ENCODE assay signal across 22 cellular contexts in the genomic region with DNA sequence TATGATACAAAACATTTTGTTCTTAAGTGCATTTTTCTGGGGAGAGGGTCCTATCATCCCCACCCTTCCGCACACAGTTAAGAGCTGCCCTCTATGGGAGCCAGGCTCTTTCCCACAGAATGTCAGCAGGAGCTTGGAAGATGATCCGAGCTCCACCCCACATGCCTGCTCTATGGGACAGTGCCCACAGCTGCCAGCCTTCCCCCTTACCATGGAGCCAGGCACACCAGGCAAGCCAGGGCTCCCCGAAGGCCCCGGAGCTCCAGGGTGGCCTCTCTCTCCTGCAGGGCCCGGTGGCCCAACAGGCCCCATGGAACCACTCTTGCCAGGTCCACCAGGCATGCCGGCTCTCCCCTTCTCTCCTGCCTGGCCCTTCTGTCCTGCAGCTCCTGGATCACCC. TPM values are rescaled to one million over a fixed set of nuclear protein-coding genes. Genes with fewer than 3 reads are reported as not detected.
A peak's percentile ranks its signal among the peaks of the same experiment; 100 is the strongest.
DNase-seq lines count a peak whose midpoint lies in the region; TF ChIP-seq lines count a peak whose summit lies in the region.
"Had no signal": no experiment of that assay in that cellular context is flagged by ENCODE, and none has a peak within 500 bp of the region (broad histone marks: within the 10 kb centered on the region; RNA-seq: fewer than 3 reads in every experiment).

No MANE protein-coding gene starts in this region.

- H3K4me3 ChIP-seq in sigmoid colon, result no peak overlapping the region
- no peak overlapping the region for H3K4me3 ChIP-seq in GM23248
- no peak overlapping the region for H3K4me3 ChIP-seq in Caco-2 (ENCODE audit: low read depth, low read length)
- H3K4me3 ChIP-seq: HAP-1, SK-N-MC had no signal

- TF ChIP-seq CTCF in GM13976 (IDR thresholded peaks at IDR 0.05; ENCODE audit: borderline replicate concordance, control extremely low read depth, extremely low read depth, insufficient read depth, missing control alignments), result no peak
- no peak for TF ChIP-seq CTCF in RWPE1 (conservative IDR thresholded peaks at IDR 0.05; ENCODE audit: low read depth)
- TF ChIP-seq CTCF in nephron (IDR thresholded peaks at IDR 0.05; ENCODE audit: unreplicated experiment in 3 of 3), result no peak
- no peak for TF ChIP-seq CTCF in sigmoid colon (IDR thresholded peaks at IDR 0.05)
- no peak for TF ChIP-seq CTCF in Caco-2 (IDR thresholded peaks at IDR 0.05; ENCODE audit: insufficient read depth in 1 of 2, low read depth in 1 of 2, low read length in 1 of 2, severe bottlenecking in 1 of 2, unreplicated experiment in 1 of 2)

- H3K4me2 ChIP-seq in GM23248 (ENCODE audit: unreplicated experiment), result no peak overlapping the region

- no peaks in the 10 kb centered on the region for H3K9me3 Mint-ChIP-seq in nephron
- no peaks in the 10 kb centered on the region for H3K9me3 Mint-ChIP-seq in Caco-2 (ENCODE audit: unreplicated experiment)
- H3K9me3 Mint-ChIP-seq: CD8-positive, alpha-beta T cell had no signal

- WGBS in sigmoid colon, 2 donors, result 92 to 93% methylated on average over 6 of the region's 6 CpGs
- 84 to 91% methylated on average over 6 of the region's 6 CpGs for WGBS in GM23248 (ENCODE audit: low coverage in 1 of 2, low lambda C conversion rate in 2 of 2, missing lambda C conversion rate in 2 of 2), 2 experiments

- CTCF ChIA-PET in RWPE1 (lab: Yijun Ruan, JAX) (interaction anchor here (0.6 kb wide), 1 partner anchor 42 kb away, joined by 3 read pairs; no protein-coding TSS in a partner anchor), Caco-2 (lab: Charles Lee) (no interaction called here)

- H3K4me3 Mint-ChIP-seq in nephron (no peak overlapping the region), Caco-2 (ENCODE audit: unreplicated experiment) (no peak overlapping the region)
- H3K4me3 Mint-ChIP-seq: CD8-positive, alpha-beta T cell had no signal

- no TSS peak for BruUV-seq in Caco-2 (replicated peaks; lab: Mats Ljungman, UMichigan)

- TF ChIP-seq EP300 in sigmoid colon (IDR thresholded peaks at IDR 0.05), result no peak

- TF ChIP-seq POLR2A in sigmoid colon (IDR thresholded peaks at IDR 0.05), result no peak

- POLR2A ChIA-PET in RWPE1 (lab: Yijun Ruan, JAX; ENCODE audit: low non-redundant PET) (no interaction called here), Caco-2 (lab: Charles Lee) (no interaction called here)

- peaks cover 7% of the 10 kb centered on the region for H3K36me3 Mint-ChIP-seq in nephron (ENCODE audit: low read depth)
- no peaks in the 10 kb centered on the region for H3K36me3 Mint-ChIP-seq in Caco-2 (ENCODE audit: insufficient read depth, unreplicated experiment)
- H3K36me3 Mint-ChIP-seq: CD8-positive, alpha-beta T cell had no signal

- H4K20me1 ChIP-seq in GM23248 (ENCODE audit: insufficient read depth), result no peaks in the 10 kb centered on the region

- no peaks in the 10 kb centered on the region for H3K79me2 ChIP-seq in GM23248 (ENCODE audit: insufficient read depth)

- intact Hi-C loops in sigmoid colon (cut with DNase I), result no loop called here
- intact Hi-C loops in Caco-2 (cut with micrococcal nuclease; ENCODE audit: unreplicated experiment), result no loop called here

- H3K27me3 ChIP-seq in sigmoid colon (no peaks in the 10 kb centered on the region), GM23248 (replicated peaks; ENCODE audit: insufficient read depth) (no peaks in the 10 kb centered on the region), Caco-2 (replicated peaks; ENCODE audit: control insufficient read depth, insufficient read depth, low read length) (no peaks in the 10 kb centered on the region)

- H3K4me1 ChIP-seq in sigmoid colon (peaks cover 0 to 20% (median 8%) of the 10 kb centered on the region in 4 donors), GM23248 (ENCODE audit: insufficient read depth) (no peaks in the 10 kb centered on the region), Caco-2 (0 out of 2 replicates have a peak, but pooled peaks cover 5% of the 10 kb centered on the region)
- H3K4me1 ChIP-seq: HAP-1 had no signal

- no peak overlapping the region for H2AFZ ChIP-seq in GM23248

- peaks cover 11% of the 10 kb centered on the region for H3F3A ChIP-seq in GM23248 (ENCODE audit: insufficient read depth)

- H3K27ac Mint-ChIP-seq in nephron (peak overlapping the region in 2 of 3 experiments; percentile 17 to 23), Caco-2 (ENCODE audit: unreplicated experiment) (no peak overlapping the region)
- H3K27ac Mint-ChIP-seq: CD8-positive, alpha-beta T cell had no signal

- H3K27me3 Mint-ChIP-seq in nephron (ENCODE audit: low read depth), result peaks cover 6% of the 10 kb centered on the region
- no peaks in the 10 kb centered on the region for H3K27me3 Mint-ChIP-seq in Caco-2 (ENCODE audit: insufficient read depth, unreplicated experiment)

- H3K9ac ChIP-seq in GM23248, result no peak overlapping the region

- H3K36me3 ChIP-seq in sigmoid colon (peaks cover 6 to 78% (median 23%) of the 10 kb centered on the region in 4 donors), GM23248 (ENCODE audit: low read depth) (peaks cover 26% of the 10 kb centered on the region; the same call in 1 of the 2 replicates), Caco-2 (ENCODE audit: control insufficient read depth, insufficient read depth, low read length) (no peaks in the 10 kb centered on the region)
- H3K36me3 ChIP-seq: HAP-1 had no signal

- peak; percentile 19 for DNase-seq in GM13976 (ENCODE audit: low spot score)
- DNase-seq in RWPE1 (ENCODE audit: low spot score), result no peak
- peak; percentile 52 for DNase-seq in sigmoid colon
- DNase-seq in GM23248, result no peak
- DNase-seq in activated CD4-positive, alpha-beta T cell treated with anti-CD3 and anti-CD28 coated beads, Interleukin-2, amount 50 U/mL, for 1 hour, result no peak
- no peak for DNase-seq in RKO (ENCODE audit: low spot score)
- DNase-seq in Caco-2, result no peak
- DNase-seq: Calu3; CD8-positive, alpha-beta T cell; DMS79 treated with DMSO at 0.1 percent for 48 hours; KBM-7; MM.1S; NCI-H1048; NCI-H1694; NCI-H2029 treated with DMSO at 0.1 percent for 48 hours; NCI-H526 treated with DMSO at 0.1 percent for 48 hours; SIG-M5 had no signal

- in situ Hi-C loops in GM13976 (cut with MboI; ENCODE audit: low sequenced_read_pairs, unreplicated experiment), result loop anchor here (25.0 kb wide), 1 partner anchor 307 kb away; no protein-coding TSS in a partner anchor
- in situ Hi-C loops in GM23248 (cut with MboI), result loop anchor here (25.0 kb wide), 1 partner anchor 307 kb away; no protein-coding TSS in a partner anchor

- no peaks in the 10 kb centered on the region for H3K9me3 ChIP-seq in sigmoid colon
- H3K9me3 ChIP-seq in GM23248 (ENCODE audit: low read depth), result no peaks in the 10 kb centered on the region
- H3K9me3 ChIP-seq in Caco-2, result no peaks in the 10 kb centered on the region
- H3K9me3 ChIP-seq: HAP-1 had no signal

- H3K9me2 ChIP-seq in GM23248 (ENCODE audit: insufficient read depth), result no peaks in the 10 kb centered on the region

- peaks cover 20% of the 10 kb centered on the region for H3K4me1 Mint-ChIP-seq in nephron
- peaks cover 17% of the 10 kb centered on the region for H3K4me1 Mint-ChIP-seq in Caco-2 (ENCODE audit: low read depth, unreplicated experiment)

- H3K27ac ChIP-seq in RWPE1, result peak overlapping the region; percentile 37
- H3K27ac ChIP-seq in sigmoid colon, result no peak overlapping the region
- H3K27ac ChIP-seq in GM23248, result no peak overlapping the region
- H3K27ac ChIP-seq: C4-2B, SK-N-MC had no signal

RNA-seq across cellular contexts. Expression of gene PEF1, which starts 10.4 kb away (rescaled TPM):
- total RNA-seq in sigmoid colon (10 to 100 TPM; 52.9 to 87.4 (median 65.7) TPM), Caco-2 (2022) (21.9 and 22.1 TPM in 2 replicates)
- polyA plus RNA-seq in sigmoid colon (10 to 100 TPM; 56.5 to 74.2 (median 66.4) TPM), GM23248 (2016; fragmentation: Nextera tagmentation; extraction: Ambion mirVana) (71.3 and 77.8 TPM in 2 replicates)
- total RNA-seq in GM23248 (2014; rRNA removed; shearing (Covaris generic)), result 97.5 and 131 TPM in 2 replicates

RNA-seq across cellular contexts. Expression of gene HCRTR1, which starts 37.6 kb away (rescaled TPM):
- total RNA-seq in sigmoid colon, result not detected
- polyA plus RNA-seq in sigmoid colon, result under 1 TPM in 1 of 3 donors, not detected in 2; 0.03 TPM
- total RNA-seq in GM23248 (2014; rRNA removed; shearing (Covaris generic)), result not detected in 2 replicates
- not detected in 2 replicates for polyA plus RNA-seq in GM23248 (2016; fragmentation: Nextera tagmentation; extraction: Ambion mirVana)
- total RNA-seq in Caco-2 (2022), result not detected in 2 replicates
- total RNA-seq: Calu3; CD8-positive, alpha-beta T cell; NCI-H460 had no signal

RNA-seq across cellular contexts. Expression of gene COL16A1, which starts 48.7 kb away (rescaled TPM):
- total RNA-seq in sigmoid colon (100 to 1,000 TPM in 2 of 4 donors, 10 to 100 TPM in 2; 43.1 to 271 (median 98.8) TPM), Caco-2 (2022) (0.44 and 0.50 TPM in 2 replicates)
- polyA plus RNA-seq in sigmoid colon (10 to 100 TPM in 1 of 3 donors, 1 to 10 TPM in 2; 4.6 to 23.4 (median 4.8) TPM), GM23248 (2016; fragmentation: Nextera tagmentation; extraction: Ambion mirVana) (67.3 and 68.7 TPM in 2 replicates)
- 234 and 247 TPM in 2 replicates for total RNA-seq in GM23248 (2014; rRNA removed; shearing (Covaris generic))

Comparison
In these comparisons a context has a peak if more than half of its experiments do, and no peak if none do; other contexts are left out.
1. DNase-seq: peak in GM13976 (single experiment) and sigmoid colon (single experiment); none in RWPE1 (single experiment), GM23248 (single experiment), activated CD4-positive, alpha-beta T cell treated with anti-CD3 and anti-CD28 coated beads, Interleukin-2, amount 50 U/mL, for 1 hour (single experiment), RKO (single experiment) and Caco-2 (0 of 2).
2. RNA of gene COL16A1, which starts 48.7 kb away (total RNA-seq): 234 to 247 TPM in GM23248 and 43.1 to 271 TPM in sigmoid colon; 0.44 to 0.50 TPM in Caco-2; every median in the first group is over 10 times any median in the second.